26 cellular contexts compared by ENCODE assay signal in the genomic region with DNA sequence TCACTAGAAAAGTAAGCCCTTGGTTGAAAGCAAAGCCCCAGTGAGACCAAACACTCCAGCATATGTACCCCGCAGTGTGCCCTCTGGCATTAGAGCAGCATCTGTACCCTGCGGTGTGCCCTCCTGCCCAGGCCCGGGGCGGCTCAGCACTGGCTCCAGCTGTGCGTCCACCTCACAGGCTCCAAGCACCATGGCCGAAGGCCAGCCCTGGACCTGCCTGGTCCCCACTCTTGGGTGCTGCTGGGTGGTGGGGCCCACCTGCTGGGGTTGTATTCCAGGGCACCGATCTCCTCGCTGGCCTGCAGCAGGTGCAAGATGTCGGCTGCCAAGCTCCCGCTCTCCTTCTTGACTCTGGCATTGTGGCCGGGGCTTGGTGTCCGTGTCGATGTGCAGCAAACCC.
"Had no signal": no experiment of that assay in that cellular context is flagged by ENCODE, and none has a peak within 500 bp of the region (broad histone marks: within the 10 kb centered on the region; RNA-seq: fewer than 3 reads in every experiment).

No MANE protein-coding gene starts in this region.

- H3K9me3 ChIP-seq: ascending aorta, body of pancreas had no signal

- H3K27me3 ChIP-seq: ascending aorta, body of pancreas had no signal

- ATAC-seq: activated naive CD8-positive, alpha-beta T cell treated with anti-CD3 and anti-CD28 coated beads, Interleukin-2, amount 50 U/mL, for 24 hours; activated T-cell treated with anti-CD3 and anti-CD28 coated beads, Interleukin-2, amount 50 U/mL, for 72 hours; body of pancreas; T-helper 17 cell had no signal

- H3K4me3 Mint-ChIP-seq: activated B cell treated with CpG ODN at 0.5 μM for 24 hours; activated CD4-positive, alpha-beta memory T cell treated with anti-CD3 and anti-CD28 coated beads, Interleukin-2, amount 10 ng/mL, durations not matched to agents 7 days and 5 days; activated naive CD4-positive, alpha-beta T cell treated with anti-CD3 and anti-CD28 coated beads, Interleukin-2, amount 50 U/mL, for 24 hours; activated naive CD8-positive, alpha-beta T cell treated with anti-CD3 and anti-CD28 coated beads, Interleukin-2, amount 50 U/mL, for 24 hours; activated T-cell treated with anti-CD3 and anti-CD28 coated beads, Interleukin-2, amount 50 U/mL, for 72 hours; central memory CD8-positive, alpha-beta T cell; T-helper 17 cell had no signal

- H3K27ac Mint-ChIP-seq: activated B cell treated with CpG ODN at 0.5 μM for 24 hours; activated CD4-positive, alpha-beta memory T cell treated with anti-CD3 and anti-CD28 coated beads, Interleukin-2, amount 10 ng/mL, durations not matched to agents 7 days and 5 days; activated naive CD4-positive, alpha-beta T cell treated with anti-CD3 and anti-CD28 coated beads, Interleukin-2, amount 50 U/mL, for 24 hours; activated naive CD8-positive, alpha-beta T cell treated with anti-CD3 and anti-CD28 coated beads, Interleukin-2, amount 50 U/mL, for 24 hours; activated T-cell treated with anti-CD3 and anti-CD28 coated beads, Interleukin-2, amount 50 U/mL, for 72 hours; activated T-helper 2 cell treated with anti-CD3 and anti-CD28 coated beads, Interferon-gamma antibody, Interleukin-2, Interleukin-4, amounts not matched to agents 10 μg/mL and 5 μg/mL and 100 μg/mL, durations not matched to agents 14 hours and 24 hours and 36 hours; T-helper 17 cell had no signal

- H3K27ac ChIP-seq: ascending aorta, body of pancreas had no signal

- H3K4me3 ChIP-seq: ascending aorta, body of pancreas had no signal

- H3K4me1 ChIP-seq: ascending aorta had no signal

- H3K27me3 Mint-ChIP-seq: activated B cell treated with CpG ODN at 0.5 μM for 24 hours; activated CD4-positive, alpha-beta memory T cell treated with anti-CD3 and anti-CD28 coated beads, Interleukin-2, amount 10 ng/mL, durations not matched to agents 7 days and 5 days; activated naive CD4-positive, alpha-beta T cell treated with anti-CD3 and anti-CD28 coated beads, Interleukin-2, amount 50 U/mL, for 24 hours; activated naive CD8-positive, alpha-beta T cell treated with anti-CD3 and anti-CD28 coated beads, Interleukin-2, amount 50 U/mL, for 24 hours; central memory CD8-positive, alpha-beta T cell; T-helper 17 cell had no signal

- H3K4me1 Mint-ChIP-seq: activated B cell treated with CpG ODN at 0.5 μM for 24 hours; activated CD4-positive, alpha-beta memory T cell treated with anti-CD3 and anti-CD28 coated beads, Interleukin-2, amount 10 ng/mL, durations not matched to agents 7 days and 5 days; activated naive CD4-positive, alpha-beta T cell treated with anti-CD3 and anti-CD28 coated beads, Interleukin-2, amount 50 U/mL, for 24 hours; activated naive CD8-positive, alpha-beta T cell treated with anti-CD3 and anti-CD28 coated beads, Interleukin-2, amount 50 U/mL, for 24 hours; central memory CD8-positive, alpha-beta T cell had no signal

- H3K36me3 ChIP-seq: ascending aorta had no signal

- DNase-seq: activated B cell treated with CpG ODN at 0.5 μM for 24 hours; activated CD4-positive, alpha-beta memory T cell treated with anti-CD3 and anti-CD28 coated beads, Interleukin-2, amount 10 ng/mL, durations not matched to agents 7 days and 5 days; activated CD4-positive, alpha-beta T cell treated with anti-CD3 and anti-CD28 coated beads for 1 hour; activated CD4-positive, alpha-beta T cell treated with anti-CD3 and anti-CD28 coated beads, Interleukin-2, amount 50 U/mL, for 1 hour; activated naive CD4-positive, alpha-beta T cell; activated naive CD8-positive, alpha-beta T cell treated with anti-CD3 and anti-CD28 coated beads, Interleukin-2, amount 50 U/mL, for 24 hours; activated T-cell treated with anti-CD3 and anti-CD28 coated beads for 4 hours; activated T-cell treated with anti-CD3 and anti-CD28 coated beads, Interleukin-2, amount 50 U/mL, for 72 hours; amniotic stem cell; body of pancreas; MM.1S; NCI-H1105; NCI-H1436; NCI-H1694 treated with DMSO at 0.1 percent for 48 hours; NCI-H2029 treated with DMSO at 0.1 percent for 48 hours; NCI-H345; NCI-H510A; NCI-H526 treated with DMSO at 0.1 percent for 48 hours; NCI-H82; SIG-M5; T-helper 17 cell; T1000 had no signal
